Comparison of ENCODE assay signal across 1 cellular context in genomic region chr9:97632992-97633858, GRCh38.
TF ChIP-seq lines count a peak whose summit lies in the region.

A gene with protein sequence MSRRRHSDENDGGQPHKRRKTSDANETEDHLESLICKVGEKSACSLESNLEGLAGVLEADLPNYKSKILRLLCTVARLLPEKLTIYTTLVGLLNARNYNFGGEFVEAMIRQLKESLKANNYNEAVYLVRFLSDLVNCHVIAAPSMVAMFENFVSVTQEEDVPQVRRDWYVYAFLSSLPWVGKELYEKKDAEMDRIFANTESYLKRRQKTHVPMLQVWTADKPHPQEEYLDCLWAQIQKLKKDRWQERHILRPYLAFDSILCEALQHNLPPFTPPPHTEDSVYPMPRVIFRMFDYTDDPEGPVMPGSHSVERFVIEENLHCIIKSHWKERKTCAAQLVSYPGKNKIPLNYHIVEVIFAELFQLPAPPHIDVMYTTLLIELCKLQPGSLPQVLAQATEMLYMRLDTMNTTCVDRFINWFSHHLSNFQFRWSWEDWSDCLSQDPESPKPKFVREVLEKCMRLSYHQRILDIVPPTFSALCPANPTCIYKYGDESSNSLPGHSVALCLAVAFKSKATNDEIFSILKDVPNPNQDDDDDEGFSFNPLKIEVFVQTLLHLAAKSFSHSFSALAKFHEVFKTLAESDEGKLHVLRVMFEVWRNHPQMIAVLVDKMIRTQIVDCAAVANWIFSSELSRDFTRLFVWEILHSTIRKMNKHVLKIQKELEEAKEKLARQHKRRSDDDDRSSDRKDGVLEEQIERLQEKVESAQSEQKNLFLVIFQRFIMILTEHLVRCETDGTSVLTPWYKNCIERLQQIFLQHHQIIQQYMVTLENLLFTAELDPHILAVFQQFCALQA (plus strand): TSS chr9:97633821. CDS start chr9:97633882, 61 bp downstream.
Gene TSTD2, minus strand, starts transcription at chr9:97633368. Its CDS starts 5,806 bp downstream, at chr9:97627562.

TF ChIP-seq in WTC11, 78 proteins besides CTCF, POLR2A, EP300 and RAD21 (continued from another document):
- peak; percentile 79 for TF ChIP-seq USF2 (CRISPR knock-in tag; IDR thresholded peaks at IDR 0.05)
- no peak for TF ChIP-seq SOX15 (CRISPR knock-in tag; IDR thresholded peaks at IDR 0.05)
- TF ChIP-seq CREB1 (CRISPR knock-in tag; IDR thresholded peaks at IDR 0.05): no peak
- TF ChIP-seq SP1 (CRISPR knock-in tag; conservative IDR thresholded peaks at IDR 0.05): peak; percentile 86
